ENCODE assay signal across 13 cellular contexts in genomic region chr1:166944186-166944967, GRCh38. TPM values are rescaled to one million over a fixed set of nuclear protein-coding genes. Genes with fewer than 3 reads are reported as not detected.
DNase-seq lines count a peak whose midpoint lies in the region; ATAC-seq lines count a peak whose summit lies in the region.
"Had no signal": no experiment of that assay in that cellular context is flagged by ENCODE, and none has a peak within 500 bp of the region (broad histone marks: within the 10 kb centered on the region; RNA-seq: fewer than 3 reads in every experiment).

No MANE protein-coding gene starts in this region.

- peaks cover 7% of the 10 kb centered on the region for H3K36me3 Mint-ChIP-seq in activated CD4-positive, alpha-beta T cell treated with anti-CD3 and anti-CD28 coated beads, Interleukin-2, amount 10 ng/mL, durations not matched to agents 24 days and 14 days (ENCODE audit: low read depth)

- H3K27ac ChIP-seq in KOPT-K1 (ENCODE audit: low read depth, low read length, poor library complexity, severe bottlenecking): peak overlapping the region; percentile 7
- H3K27ac ChIP-seq: gastrocnemius medialis, SK-N-MC, skin epidermis had no signal

- peak; percentile 64 for DNase-seq in activated CD4-positive, alpha-beta T cell treated with anti-CD3 and anti-CD28 coated beads, Interleukin-2, amount 10 ng/mL, durations not matched to agents 24 days and 14 days
- no peak for DNase-seq in activated CD4-positive, alpha-beta T cell treated with anti-CD3 and anti-CD28 coated beads, Interleukin-2, amount 50 U/mL, for 48 hours
- peak; percentile 91 for DNase-seq in astrocyte of the hippocampus (ENCODE audit: low read depth, low spot score)
- peak; percentile 16 for DNase-seq in skeletal muscle cell (ENCODE audit: low read depth)
- DNase-seq in NCI-H446 treated with DMSO at 0.1 percent for 48 hours (lab: John Stamatoyannopoulos, UW): no peak
- no peak for DNase-seq in G401 (ENCODE audit: low spot score)
- DNase-seq: activated CD8-positive, alpha-beta memory T cell treated with anti-CD3 and anti-CD28 coated beads, Interleukin-2, amount 50 U/mL, for 48 hours; gastrocnemius medialis had no signal

- H3K9me3 Mint-ChIP-seq in activated CD4-positive, alpha-beta T cell treated with anti-CD3 and anti-CD28 coated beads, Interleukin-2, amount 10 ng/mL, durations not matched to agents 24 days and 14 days: no peaks in the 10 kb centered on the region

- peaks cover 13% of the 10 kb centered on the region for H3K4me1 Mint-ChIP-seq in activated CD4-positive, alpha-beta T cell treated with anti-CD3 and anti-CD28 coated beads, Interleukin-2, amount 10 ng/mL, durations not matched to agents 24 days and 14 days

- H3K9me3 ChIP-seq in KOPT-K1 (ENCODE audit: insufficient read depth, low read length, poor library complexity, severe bottlenecking): no peaks in the 10 kb centered on the region
- H3K9me3 ChIP-seq: gastrocnemius medialis had no signal

- no peak overlapping the region for H3K27ac Mint-ChIP-seq in activated CD4-positive, alpha-beta T cell treated with anti-CD3 and anti-CD28 coated beads, Interleukin-2, amount 10 ng/mL, durations not matched to agents 24 days and 14 days

- H3K36me3 ChIP-seq in KOPT-K1 (ENCODE audit: insufficient read depth, low read length): no peaks in the 10 kb centered on the region
- H3K36me3 ChIP-seq: gastrocnemius medialis had no signal

- no peak overlapping the region for H3K4me3 ChIP-seq in skeletal muscle cell (ENCODE audit: low read depth, low read length)
- H3K4me3 ChIP-seq: gastrocnemius medialis, SK-N-MC, skin epidermis had no signal

- intact Hi-C loops in activated CD4-positive, alpha-beta T cell treated with anti-CD3 and anti-CD28 coated beads, Interleukin-2, amount 10 ng/mL, durations not matched to agents 24 days and 14 days (cut with micrococcal nuclease): no loop called here

- ATAC-seq in HG02588 (IDR thresholded peaks at IDR 0.05; ENCODE audit: unreplicated experiment): no peak
- ATAC-seq: gastrocnemius medialis had no signal

- H3K27me3 Mint-ChIP-seq in activated CD4-positive, alpha-beta T cell treated with anti-CD3 and anti-CD28 coated beads, Interleukin-2, amount 10 ng/mL, durations not matched to agents 24 days and 14 days: peaks cover 16% of the 10 kb centered on the region

- no peak overlapping the region for H3K4me3 Mint-ChIP-seq in activated CD4-positive, alpha-beta T cell treated with anti-CD3 and anti-CD28 coated beads, Interleukin-2, amount 10 ng/mL, durations not matched to agents 24 days and 14 days

- in situ Hi-C loops in G401 (cut with HindIII; ENCODE audit: low sequenced_read_pairs): no loop called here

RNA-seq across cellular contexts. Expression of gene ILDR2, which starts 31.0 kb away (rescaled TPM):
- total RNA-seq in activated CD4-positive, alpha-beta T cell treated with anti-CD3 and anti-CD28 coated beads, Interleukin-2, amount 10 ng/mL, durations not matched to agents 24 days and 14 days: 10.3 and 12.5 TPM in 2 replicates
- total RNA-seq in G401 (2014; rRNA removed; shearing (Covaris generic)): 0.86 and 1.6 TPM in 2 replicates
- total RNA-seq: A673 had no signal

RNA-seq across cellular contexts. Expression of gene MAEL, which starts 44.7 kb away (rescaled TPM):
- not detected in 2 replicates for total RNA-seq in activated CD4-positive, alpha-beta T cell treated with anti-CD3 and anti-CD28 coated beads, Interleukin-2, amount 10 ng/mL, durations not matched to agents 24 days and 14 days
- total RNA-seq in G401 (2014; rRNA removed; shearing (Covaris generic)): not detected in 2 replicates
- total RNA-seq: A673, gastrocnemius medialis had no signal

Comparison
In these comparisons a context has a peak if more than half of its experiments do, and no peak if none do; other contexts are left out.
1. DNase-seq: peak in activated CD4-positive, alpha-beta T cell treated with anti-CD3 and anti-CD28 coated beads, Interleukin-2, amount 10 ng/mL, durations not matched to agents 24 days and 14 days (single experiment), astrocyte of the hippocampus (single experiment) and skeletal muscle cell (single experiment); none in activated CD4-positive, alpha-beta T cell treated with anti-CD3 and anti-CD28 coated beads, Interleukin-2, amount 50 U/mL, for 48 hours (0 of 2), NCI-H446 treated with DMSO at 0.1 percent for 48 hours (single experiment) and G401 (single experiment).